Comparison of ENCODE assay signal across 9 cellular contexts in the genomic region with DNA sequence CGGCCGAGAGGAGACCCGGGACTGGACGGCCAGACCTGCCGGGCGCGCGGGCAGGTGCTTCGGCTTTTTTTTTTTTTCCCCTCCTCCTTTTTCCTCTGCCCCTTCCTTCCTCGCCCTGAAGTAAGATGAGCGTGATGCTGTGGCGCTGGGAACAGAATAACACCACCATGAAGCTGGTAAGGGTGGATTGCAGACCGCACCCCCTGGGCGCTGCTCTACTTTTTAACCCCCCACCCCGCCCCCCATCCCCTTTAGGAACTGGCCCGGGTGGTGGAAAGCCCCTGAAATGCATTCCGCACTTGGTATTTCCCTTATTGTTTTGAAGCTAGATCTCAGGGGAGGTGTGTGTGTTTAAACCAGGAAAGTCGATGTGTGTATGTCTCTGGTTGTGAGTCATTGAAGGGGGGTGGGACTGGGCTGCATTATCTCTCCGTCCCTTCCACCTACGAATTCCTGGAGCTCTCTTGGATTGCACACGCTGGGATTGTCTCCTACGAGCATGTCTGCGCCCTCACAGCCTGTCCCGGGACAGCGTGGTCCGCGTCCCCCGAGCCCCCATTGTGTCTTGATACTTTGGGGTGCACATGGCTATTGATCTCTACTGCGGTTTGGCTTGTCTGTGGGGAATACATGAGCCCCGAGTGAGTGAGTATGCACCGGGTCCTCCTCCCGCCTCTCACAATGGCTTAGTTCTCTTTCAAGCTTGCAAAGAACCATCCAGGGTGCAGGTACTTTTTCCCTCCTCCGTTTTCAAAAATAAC.
DNase-seq lines count a peak whose midpoint lies in the region; ATAC-seq and TF ChIP-seq lines count a peak whose summit lies in the region.
"Had no signal": no experiment of that assay in that cellular context is flagged by ENCODE, and none has a peak within 500 bp of the region (broad histone marks: within the 10 kb centered on the region; RNA-seq: fewer than 3 reads in every experiment).

No MANE protein-coding gene starts in this region.

- H3K79me1 ChIP-seq in neuronal stem cell (ENCODE audit: low read depth, low read length), result no peaks in the 10 kb centered on the region

- peak overlapping the region; percentile 78 for H2BK12ac ChIP-seq in neuronal stem cell (ENCODE audit: low read length)

- POLR2A ChIA-PET in activated CD4-positive, alpha-beta T cell treated with anti-CD3 and anti-CD28 coated beads, Interleukin-2, amount 10 ng/mL, durations not matched to agents 7 days and 5 days (lab: Charles Lee), result no interaction called here

- H3K27me3 ChIP-seq in heart left ventricle (peaks cover 0 to 24% (median 0%) of the 10 kb centered on the region in 9 donors), fibroblast of lung (ENCODE audit: control insufficient read depth, insufficient read depth, low read length) (no peaks in the 10 kb centered on the region), neuronal stem cell (ENCODE audit: control insufficient read depth in 3 of 3, insufficient read depth in 3 of 3, low read depth in 1 of 3, low read length in 3 of 3) (no peaks in the 10 kb centered on the region)

- CTCF ChIA-PET in activated CD4-positive, alpha-beta T cell treated with anti-CD3 and anti-CD28 coated beads, Interleukin-2, amount 10 ng/mL, durations not matched to agents 7 days and 5 days (lab: Charles Lee), result no interaction called here

- ATAC-seq in heart left ventricle (peak in 3 of 4 donors; percentile 57 to 64 (median 64)), Right ventricle myocardium superior (ENCODE audit: poor library complexity) (no peak), HG02588 (IDR thresholded peaks at IDR 0.05; ENCODE audit: unreplicated experiment) (peak; percentile 85)

- H3K36me3 ChIP-seq in heart left ventricle (no peaks in the 10 kb centered on the region), fibroblast of lung (ENCODE audit: control insufficient read depth, insufficient read depth, low read length) (no peaks in the 10 kb centered on the region), neuronal stem cell (replicated peaks in 1 of 2; ENCODE audit: control insufficient read depth in 2 of 2, insufficient read depth in 2 of 2, low read length in 2 of 2) (no peaks in the 10 kb centered on the region)

- H4K20me1 ChIP-seq in fibroblast of lung (ENCODE audit: control insufficient read depth, extremely low read depth, insufficient read depth, low read length), result peaks cover 1% of the 10 kb centered on the region

- peak overlapping the region; percentile 92 for H3K18ac ChIP-seq in neuronal stem cell (ENCODE audit: low read length)

- no peak overlapping the region for H2AK5ac ChIP-seq in neuronal stem cell (ENCODE audit: low read depth, low read length)

- H3K9me3 Mint-ChIP-seq in activated CD4-positive, alpha-beta T cell treated with anti-CD3 and anti-CD28 coated beads, Interleukin-2, amount 10 ng/mL, durations not matched to agents 7 days and 5 days, result no peaks in the 10 kb centered on the region

- no peak for TF ChIP-seq POLR2A in heart left ventricle (IDR thresholded peaks at IDR 0.05)

- no peak overlapping the region for H3K27ac Mint-ChIP-seq in activated CD4-positive, alpha-beta T cell treated with anti-CD3 and anti-CD28 coated beads, Interleukin-2, amount 10 ng/mL, durations not matched to agents 7 days and 5 days

- peaks cover 83% of the 10 kb centered on the region for H3K79me2 ChIP-seq in fibroblast of lung (ENCODE audit: control insufficient read depth, insufficient read depth, low read length)

- WGBS in heart left ventricle, 4 donors, result 8 to 16% (median 14%) methylated on average over 31 to 33 of the region's 33 CpGs
- WGBS in neuronal stem cell (ENCODE audit: extremely low coverage in 2 of 2, insufficient read length in 2 of 2, insufficient replicate concordance in 1 of 2), 2 donors, result no CpG with 5 or more reads among the region's 33 CpGs

- no peak overlapping the region for H4K8ac ChIP-seq in neuronal stem cell (ENCODE audit: low read depth, low read length)

- DNase-seq in heart left ventricle, result no peak
- no peak for DNase-seq in Right ventricle myocardium superior
- peak; percentile 42 to 77 for DNase-seq in fibroblast of lung (ENCODE audit: low read depth in 2 of 2)
- no peak for DNase-seq in neuronal stem cell (ENCODE audit: low spot score)
- DNase-seq in substantia nigra (lab: John Stamatoyannopoulos, UW), result no peak
- DNase-seq in activated CD4-positive, alpha-beta T cell treated with anti-CD3 and anti-CD28 coated beads, Interleukin-2, amount 10 ng/mL, durations not matched to agents 7 days and 5 days, result no peak

- H3K27me3 Mint-ChIP-seq in activated CD4-positive, alpha-beta T cell treated with anti-CD3 and anti-CD28 coated beads, Interleukin-2, amount 10 ng/mL, durations not matched to agents 7 days and 5 days, result peaks cover 67% of the 10 kb centered on the region

- no peak overlapping the region for H3K4ac ChIP-seq in neuronal stem cell (ENCODE audit: low read length)

- peak overlapping the region; percentile 63 for H2BK15ac ChIP-seq in neuronal stem cell (ENCODE audit: low read length)

- peak overlapping the region in 1 of 12 donors; percentile 22 for H3K27ac ChIP-seq in heart left ventricle
- H3K27ac ChIP-seq in fibroblast of lung (ENCODE audit: insufficient read depth, low read length), result no peak overlapping the region
- no peak overlapping the region for H3K27ac ChIP-seq in neuronal stem cell (replicated peaks; ENCODE audit: low read length)
- H3K27ac ChIP-seq in substantia nigra (ENCODE audit: low read depth, low read length, poor library complexity, severe bottlenecking), result no peak overlapping the region
- H3K27ac ChIP-seq: epithelial cell of prostate had no signal

- H3K9me3 ChIP-seq in heart left ventricle (peaks cover 0 to 3% (median 0%) of the 10 kb centered on the region in 12 donors), fibroblast of lung (ENCODE audit: control insufficient read depth, insufficient read depth, low read depth, low read length) (no peaks in the 10 kb centered on the region), neuronal stem cell (replicated peaks in 1 of 2; ENCODE audit: control insufficient read depth in 2 of 2, insufficient read depth in 1 of 2, low read depth in 1 of 2, low read length in 2 of 2) (no peaks in the 10 kb centered on the region)

- no peak for TF ChIP-seq CTCF in heart left ventricle (IDR thresholded peaks at IDR 0.05)
- TF ChIP-seq CTCF in fibroblast of lung (conservative IDR thresholded peaks at IDR 0.05 in 1 of 2, IDR thresholded peaks at IDR 0.05 in 1 of 2; ENCODE audit: low read depth in 1 of 2, low read length in 2 of 2), result no peak

- H3K4me1 ChIP-seq in heart left ventricle (peaks cover 0 to 35% (median 14%) of the 10 kb centered on the region in 12 donors), fibroblast of lung (ENCODE audit: control insufficient read depth, extremely low read depth, insufficient read depth, low read length) (peaks cover 4% of the 10 kb centered on the region), neuronal stem cell (ENCODE audit: control insufficient read depth in 2 of 2, insufficient read depth in 1 of 2, low read depth in 1 of 2, low read length in 2 of 2) (peaks cover 28 to 37% of the 10 kb centered on the region in 2 donors)

- peak overlapping the region; percentile 15 for H4K91ac ChIP-seq in neuronal stem cell (ENCODE audit: low read depth, low read length, poor library complexity)

- H3K14ac ChIP-seq in neuronal stem cell (ENCODE audit: low read length), result peak overlapping the region; percentile 25

- H2AFZ ChIP-seq in fibroblast of lung (ENCODE audit: low read length) (no peak overlapping the region), neuronal stem cell (ENCODE audit: low read length) (peak overlapping the region; percentile 88)

- no peak overlapping the region for H3K4me3 Mint-ChIP-seq in activated CD4-positive, alpha-beta T cell treated with anti-CD3 and anti-CD28 coated beads, Interleukin-2, amount 10 ng/mL, durations not matched to agents 7 days and 5 days

- peaks cover 2% of the 10 kb centered on the region for H3K4me1 Mint-ChIP-seq in activated CD4-positive, alpha-beta T cell treated with anti-CD3 and anti-CD28 coated beads, Interleukin-2, amount 10 ng/mL, durations not matched to agents 7 days and 5 days

- no peak overlapping the region for H2BK120ac ChIP-seq in neuronal stem cell (ENCODE audit: low read depth, low read length)

- no peak overlapping the region for H3K23ac ChIP-seq in neuronal stem cell (ENCODE audit: low read depth, low read length, poor library complexity)

- H3K4me3 ChIP-seq in heart left ventricle (peak overlapping the region; percentile 21 to 65 (median 52)), fibroblast of lung (replicated peaks in 1 of 4; ENCODE audit: control extremely low read depth in 1 of 4, insufficient read depth in 1 of 4, low read depth in 3 of 4, low read length in 4 of 4) (peak overlapping the region in 2 of 4 experiments; percentile 2 to 44), neuronal stem cell (ENCODE audit: low read length in 2 of 2) (peak overlapping the region; percentile 54 to 83)

- H2BK5ac ChIP-seq in neuronal stem cell (ENCODE audit: low read length), result no peak overlapping the region

- intact Hi-C loops in heart left ventricle (cut with DNase I), result no loop called here
- intact Hi-C loops in Right ventricle myocardium superior (cut with DNase I), result no loop called here

- H3K9ac ChIP-seq in fibroblast of lung (ENCODE audit: insufficient read depth, low read length), result no peak overlapping the region
- peak overlapping the region; percentile 51 for H3K9ac ChIP-seq in neuronal stem cell (ENCODE audit: low read depth, low read length, poor library complexity)

- no peaks in the 10 kb centered on the region for H3K36me3 Mint-ChIP-seq in activated CD4-positive, alpha-beta T cell treated with anti-CD3 and anti-CD28 coated beads, Interleukin-2, amount 10 ng/mL, durations not matched to agents 7 days and 5 days (ENCODE audit: low read depth)

- peak overlapping the region; percentile 61 for H3K4me2 ChIP-seq in fibroblast of lung (ENCODE audit: extremely low read depth, insufficient read depth, low read length)
- peak overlapping the region; percentile 96 for H3K4me2 ChIP-seq in neuronal stem cell (ENCODE audit: insufficient read depth, low read length, poor library complexity, severe bottlenecking)

TF ChIP-seq in PFSK-1, 5 proteins besides CTCF, POLR2A, EP300 and RAD21:
- TF ChIP-seq TAF1 (IDR thresholded peaks at IDR 0.05; ENCODE audit: borderline replicate concordance, insufficient read depth, low read length) (no peak), SIN3A (IDR thresholded peaks at IDR 0.05; ENCODE audit: borderline replicate concordance, insufficient read depth, low read length) (0 out of 2 replicates have a peak, but pooled peaks have one; percentile 62)
TF ChIP-seq in PFSK-1: peak in this region for 1.

Comparison
In these comparisons a context has a peak if more than half of its experiments do, and no peak if none do; other contexts are left out.
1. DNase-seq: peak in fibroblast of lung (2 of 2); none in heart left ventricle (0 of 5), Right ventricle myocardium superior (single experiment), neuronal stem cell (single experiment), substantia nigra (0 of 49) and activated CD4-positive, alpha-beta T cell treated with anti-CD3 and anti-CD28 coated beads, Interleukin-2, amount 10 ng/mL, durations not matched to agents 7 days and 5 days (single experiment).